Comparison of ENCODE assay signal across 2 cellular contexts in the genomic region with DNA sequence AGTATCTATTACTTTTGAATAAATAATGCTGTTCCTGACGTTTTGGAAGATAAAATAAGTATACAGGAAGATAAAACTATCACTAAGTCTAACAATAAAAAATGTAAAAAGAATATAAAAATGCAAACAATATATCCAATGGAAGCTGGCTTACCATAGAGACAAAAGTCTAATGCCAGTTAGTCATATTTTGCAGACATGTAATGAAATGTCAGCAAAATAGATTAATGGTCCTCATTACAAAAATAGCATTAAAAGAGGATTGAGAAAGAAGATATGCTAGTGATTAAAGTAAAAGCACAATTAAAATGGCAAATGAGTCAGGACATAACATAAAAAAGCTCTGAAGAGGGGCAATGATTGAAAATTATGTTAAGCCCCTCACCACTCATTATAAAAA.
TF ChIP-seq lines count a peak whose summit lies in the region.

No MANE protein-coding gene starts in this region.

TF ChIP-seq in SK-N-SH treated with all-trans-retinoic acid at 6 μM for 48 hours, 23 proteins besides CTCF, POLR2A, EP300 and RAD21 (continued from another document):
- TF ChIP-seq PATZ1 (CRISPR knock-in tag; IDR thresholded peaks at IDR 0.05; ENCODE audit: borderline replicate concordance) (no peak), ISL1 (CRISPR knock-in tag; IDR thresholded peaks at IDR 0.05) (0 out of 2 replicates have a peak, but pooled peaks have one; percentile 10), POU6F1 (CRISPR knock-in tag; IDR thresholded peaks at IDR 0.05; ENCODE audit: borderline replicate concordance, low read depth) (no peak), ZNF8 (CRISPR knock-in tag; IDR thresholded peaks at IDR 0.05) (no peak), RARB (CRISPR knock-in tag; IDR thresholded peaks at IDR 0.05) (no peak)
TF ChIP-seq in SK-N-SH treated with all-trans-retinoic acid at 6 μM for 48 hours: peak in this region for 1.

TF ChIP-seq in SK-N-SH, 30 proteins besides CTCF, POLR2A, EP300 and RAD21 (continued from another document):
- TF ChIP-seq REST (IDR thresholded peaks at IDR 0.05; ENCODE audit: low read depth, low read length): no peak
- no peak for TF ChIP-seq POLR2AphosphoS5 (IDR thresholded peaks at IDR 0.05; ENCODE audit: low read depth, low read length)
- TF ChIP-seq ELF1 (IDR thresholded peaks at IDR 0.05): no peak
- TF ChIP-seq JUND (IDR thresholded peaks at IDR 0.05): no peak
- no peak for TF ChIP-seq TCF12 (IDR thresholded peaks at IDR 0.05)
- TF ChIP-seq GABPA (IDR thresholded peaks at IDR 0.05; ENCODE audit: low read depth): no peak
- TF ChIP-seq CHD2 (IDR thresholded peaks at IDR 0.05; ENCODE audit: low read length, partially characterized antibody): no peak
